Comparison of ENCODE assay signal across 1 cellular context in genomic region chr10:102621418-102622325, GRCh38.
TF ChIP-seq lines count a peak whose summit lies in the region.

No MANE protein-coding gene starts in this region.

TF ChIP-seq in WTC11, 78 proteins besides CTCF, POLR2A, EP300 and RAD21 (continued from another document):
- no peak for TF ChIP-seq PRDM15 (CRISPR knock-in tag; IDR thresholded peaks at IDR 0.05)
- no peak for TF ChIP-seq E2F1 (CRISPR knock-in tag; IDR thresholded peaks at IDR 0.05)
- no peak for TF ChIP-seq ZNF532 (CRISPR knock-in tag; IDR thresholded peaks at IDR 0.05; ENCODE audit: borderline replicate concordance)
- no peak for TF ChIP-seq TEAD4 (CRISPR knock-in tag; IDR thresholded peaks at IDR 0.05)
- TF ChIP-seq ZNF423 (CRISPR knock-in tag; IDR thresholded peaks at IDR 0.05), result no peak
- TF ChIP-seq JUN (CRISPR knock-in tag; IDR thresholded peaks at IDR 0.05), result no peak
- TF ChIP-seq E2F5 (CRISPR knock-in tag; IDR thresholded peaks at IDR 0.05), result no peak
- no peak for TF ChIP-seq ZNF263 (CRISPR knock-in tag; IDR thresholded peaks at IDR 0.05; ENCODE audit: low read depth)
- no peak for TF ChIP-seq ZNF121 (CRISPR knock-in tag; IDR thresholded peaks at IDR 0.05)
- TF ChIP-seq STAT6 (CRISPR knock-in tag; conservative IDR thresholded peaks at IDR 0.05; ENCODE audit: low read depth), result no peak
- TF ChIP-seq ZSCAN18 (CRISPR knock-in tag; IDR thresholded peaks at IDR 0.05), result no peak
- no peak for TF ChIP-seq ETV6 (CRISPR knock-in tag; IDR thresholded peaks at IDR 0.05)
- TF ChIP-seq ZMAT4 (CRISPR knock-in tag; IDR thresholded peaks at IDR 0.05), result no peak
- TF ChIP-seq ESRRA (CRISPR knock-in tag; IDR thresholded peaks at IDR 0.05; ENCODE audit: borderline replicate concordance), result no peak
